Comparison of ENCODE assay signal across 14 cellular contexts in genomic region chr13:49977992-49978391, GRCh38.
"Had no signal": no experiment of that assay in that cellular context is flagged by ENCODE, and none has a peak within 500 bp of the region (broad histone marks: within the 10 kb centered on the region; RNA-seq: fewer than 3 reads in every experiment).

No MANE protein-coding gene starts in this region.

- H3K27ac ChIP-seq: neutrophil, suprapubic skin, upper lobe of left lung had no signal

- ATAC-seq: activated T-cell treated with anti-CD3 and anti-CD28 coated beads, Interleukin-2, amount 50 U/mL, for 4 hours; mucosa of descending colon; naive thymus-derived CD8-positive, alpha-beta T cell; right cardiac atrium; stimulated activated naive CD8-positive, alpha-beta T cell treated with anti-CD3 and anti-CD28 coated beads, Interleukin-15, Interleukin-2, amounts not matched to agents 100 U/mL and 50 U/mL, for 24 hours had no signal

- H3K36me3 ChIP-seq: suprapubic skin had no signal

- H3K4me1 ChIP-seq: upper lobe of left lung had no signal

- DNase-seq: activated CD4-positive, alpha-beta T cell treated with anti-CD3 and anti-CD28 coated beads, Interleukin-2, amount 50 U/mL, for 48 hours; activated naive CD4-positive, alpha-beta T cell; activated T-cell treated with anti-CD3 and anti-CD28 coated beads, Interleukin-2, amount 50 U/mL, for 4 hours; aorta; foreskin melanocyte; head of caudate nucleus; mucosa of descending colon; naive thymus-derived CD8-positive, alpha-beta T cell; right cardiac atrium; stimulated activated CD4-positive, alpha-beta T cell treated with anti-CD3 and anti-CD28 coated beads, Interleukin-1b, Interleukin-23, amount 100 ng/mL, for 48 hours; stimulated activated naive CD8-positive, alpha-beta T cell treated with anti-CD3 and anti-CD28 coated beads, Interleukin-15, Interleukin-2, amounts not matched to agents 100 U/mL and 50 U/mL, for 24 hours; upper lobe of left lung had no signal

- H3K4me3 ChIP-seq: mucosa of descending colon, suprapubic skin, upper lobe of left lung had no signal

- H3K9me3 ChIP-seq: mucosa of descending colon, neutrophil, suprapubic skin, upper lobe of left lung had no signal

- H3K27me3 ChIP-seq: neutrophil, suprapubic skin, upper lobe of left lung had no signal
